ENCODE assay signal across 8 cellular contexts in the genomic region with DNA sequence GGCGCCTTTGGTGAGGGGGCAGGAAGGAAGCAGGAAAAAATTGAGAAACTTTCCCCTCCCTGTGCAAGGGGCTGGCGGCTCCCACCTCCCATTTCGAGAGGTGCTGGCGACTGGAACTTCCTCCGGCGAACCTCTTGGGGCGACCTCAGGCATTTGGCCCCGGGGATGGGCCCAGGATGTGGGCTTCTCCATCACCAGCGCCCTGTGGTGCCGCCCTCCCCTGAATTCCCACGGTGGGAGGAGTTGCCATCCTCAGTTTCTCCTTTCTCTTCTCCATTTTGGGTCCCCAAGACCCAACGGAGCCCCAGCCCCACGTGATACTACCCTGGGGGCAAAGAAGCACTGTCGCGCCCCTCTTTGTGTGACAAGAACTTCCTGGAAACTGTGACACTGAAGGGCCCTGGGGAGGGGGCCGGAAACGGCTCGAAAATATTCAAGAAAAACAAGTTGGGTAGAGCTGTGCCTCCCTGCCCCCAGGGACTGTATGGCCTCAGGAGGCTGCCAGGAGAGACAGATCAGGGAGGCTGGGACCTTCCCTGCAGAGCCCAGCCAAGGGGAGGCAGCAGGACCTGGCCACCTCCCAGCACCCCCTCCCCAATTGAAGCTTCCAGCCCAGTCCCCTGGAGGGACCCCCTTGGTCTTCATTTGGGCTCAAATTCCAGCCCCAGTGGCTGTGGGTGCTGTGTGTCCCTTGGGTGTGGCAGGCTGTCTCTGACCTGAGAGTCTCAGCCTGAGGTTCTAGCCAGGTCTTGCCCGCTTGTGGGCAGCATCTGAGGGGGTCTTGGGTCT. TPM values are rescaled to one million over a fixed set of nuclear protein-coding genes. Genes with fewer than 3 reads are reported as not detected.
DNase-seq lines count a peak whose midpoint lies in the region; ATAC-seq and TF ChIP-seq lines count a peak whose summit lies in the region.

No MANE protein-coding gene starts in this region.

- peak overlapping the region; percentile 96 for H3K27ac Mint-ChIP-seq in activated CD8-positive, alpha-beta T cell treated with anti-CD3 and anti-CD28 coated beads for 36 hours
- peak overlapping the region; percentile 86 for H3K27ac Mint-ChIP-seq in endodermal cell
- peak overlapping the region; percentile 96 for H3K27ac Mint-ChIP-seq in natural killer cell treated with Interleukin-12 subunit alpha and Interleukin-12 subunit beta and Interleukin-15 and Interleukin-18, amount 100 ng/mL, for 72 hours

- TF ChIP-seq CTCF in GM12872 (IDR thresholded peaks at IDR 0.05; ENCODE audit: insufficient read depth, low read depth, low read length) (0 out of 3 replicates have a peak, but pooled peaks have one; percentile 24), endodermal cell (conservative IDR thresholded peaks at IDR 0.05) (peak; percentile 9), foreskin keratinocyte (conservative IDR thresholded peaks at IDR 0.05) (no peak)
- no peak for TF ChIP-seq CTCF in activated CD8-positive, alpha-beta T cell treated with anti-CD3 and anti-CD28 coated beads for 36 hours (IDR thresholded peaks at IDR 0.05)

- 14 to 39% methylated on average over 7 to 19 of the region's 19 CpGs for WGBS in endodermal cell (ENCODE audit: insufficient coverage in 1 of 2, insufficient read length in 1 of 2), 2 experiments

- intact Hi-C loops in activated CD8-positive, alpha-beta T cell treated with anti-CD3 and anti-CD28 coated beads for 36 hours (cut with micrococcal nuclease) = loop anchor here (5.0 kb wide), 1 partner anchor 39 kb away; no protein-coding TSS in a partner anchor

- CTCF ChIA-PET in activated CD8-positive, alpha-beta T cell treated with anti-CD3 and anti-CD28 coated beads for 36 hours (lab: Charles Lee) = interaction anchor here (0.7 to 3.8 kb wide), 6 partner anchors 17 to 42 kb away, joined by 3 to 29 read pairs (median 6); no protein-coding TSS in a partner anchor

- H3K9ac ChIP-seq in endodermal cell (ENCODE audit: extremely low read depth, low read length, poor library complexity, severe bottlenecking) (peak overlapping the region; percentile 92), subcutaneous abdominal adipose tissue (ENCODE audit: low read length in 5 of 5) (peak overlapping the region; percentile 80 to 96 (median 89))

- ATAC-seq in activated CD8-positive, alpha-beta T cell treated with anti-CD3 and anti-CD28 coated beads for 36 hours = peak; percentile 68
- ATAC-seq in natural killer cell treated with Interleukin-12 subunit alpha and Interleukin-12 subunit beta and Interleukin-15 and Interleukin-18, amount 100 ng/mL, for 72 hours = peak; percentile 40 to 60
- ATAC-seq in foreskin keratinocyte = no peak

- H3K36me3 Mint-ChIP-seq in activated CD8-positive, alpha-beta T cell treated with anti-CD3 and anti-CD28 coated beads for 36 hours (ENCODE audit: low read depth) = peaks cover 14% of the 10 kb centered on the region
- no peaks in the 10 kb centered on the region for H3K36me3 Mint-ChIP-seq in endodermal cell (ENCODE audit: low read depth)
- H3K36me3 Mint-ChIP-seq in natural killer cell treated with Interleukin-12 subunit alpha and Interleukin-12 subunit beta and Interleukin-15 and Interleukin-18, amount 100 ng/mL, for 72 hours = no peaks in the 10 kb centered on the region

- H3K4me1 ChIP-seq in endodermal cell (ENCODE audit: control insufficient read depth, insufficient read depth, low read length) = peaks cover 14% of the 10 kb centered on the region
- H3K4me1 ChIP-seq in subcutaneous abdominal adipose tissue (ENCODE audit: control insufficient read depth in 5 of 5, insufficient read depth in 5 of 5, low read length in 5 of 5) = peaks cover 3 to 31% (median 29%) of the 10 kb centered on the region in 5 donors
- H3K4me1 ChIP-seq in foreskin keratinocyte = peaks cover 13% of the 10 kb centered on the region

- peaks cover 23% of the 10 kb centered on the region for H3K4me1 Mint-ChIP-seq in activated CD8-positive, alpha-beta T cell treated with anti-CD3 and anti-CD28 coated beads for 36 hours (ENCODE audit: low read depth)
- peaks cover 14% of the 10 kb centered on the region for H3K4me1 Mint-ChIP-seq in endodermal cell
- peaks cover 18 to 23% of the 10 kb centered on the region in 2 donors for H3K4me1 Mint-ChIP-seq in natural killer cell treated with Interleukin-12 subunit alpha and Interleukin-12 subunit beta and Interleukin-15 and Interleukin-18, amount 100 ng/mL, for 72 hours (ENCODE audit: low read depth in 2 of 2)

- H3K36me3 ChIP-seq in endodermal cell (ENCODE audit: control insufficient read depth, insufficient read depth, low read length) (no peaks in the 10 kb centered on the region), subcutaneous abdominal adipose tissue (ENCODE audit: control insufficient read depth in 5 of 5, insufficient read depth in 5 of 5, low read length in 5 of 5) (no peaks in the 10 kb centered on the region)

- peak overlapping the region; percentile 72 for H3K4me3 ChIP-seq in Jurkat, Clone E6-1 (ENCODE audit: low read length)
- peak overlapping the region; percentile 91 for H3K4me3 ChIP-seq in endodermal cell (ENCODE audit: low read length)
- peak overlapping the region; percentile 87 to 97 (median 92) for H3K4me3 ChIP-seq in subcutaneous abdominal adipose tissue (ENCODE audit: low read depth in 1 of 5, low read length in 5 of 5)

- H3K9me3 Mint-ChIP-seq in activated CD8-positive, alpha-beta T cell treated with anti-CD3 and anti-CD28 coated beads for 36 hours = no peaks in the 10 kb centered on the region
- no peaks in the 10 kb centered on the region for H3K9me3 Mint-ChIP-seq in endodermal cell
- no peaks in the 10 kb centered on the region for H3K9me3 Mint-ChIP-seq in natural killer cell treated with Interleukin-12 subunit alpha and Interleukin-12 subunit beta and Interleukin-15 and Interleukin-18, amount 100 ng/mL, for 72 hours

- peak; percentile 70 for DNase-seq in Jurkat, Clone E6-1 (ENCODE audit: low read depth, low spot score)
- peak; percentile 95 for DNase-seq in activated CD8-positive, alpha-beta T cell treated with anti-CD3 and anti-CD28 coated beads for 36 hours
- DNase-seq in endodermal cell (peak; percentile 67), occipital lobe (lab: John Stamatoyannopoulos, UW) (no peak), foreskin keratinocyte (no peak)
- peak; percentile 76 for DNase-seq in natural killer cell treated with Interleukin-12 subunit alpha and Interleukin-12 subunit beta and Interleukin-15 and Interleukin-18, amount 100 ng/mL, for 72 hours (ENCODE audit: low spot score)

- H3K27me3 ChIP-seq in endodermal cell (ENCODE audit: control insufficient read depth, insufficient read depth, low read length, poor library complexity, severe bottlenecking) (no peaks in the 10 kb centered on the region), subcutaneous abdominal adipose tissue (ENCODE audit: control insufficient read depth in 5 of 5, insufficient read depth in 4 of 5, low read length in 5 of 5) (no peaks in the 10 kb centered on the region), foreskin keratinocyte (no peaks in the 10 kb centered on the region)

- H3K4me3 Mint-ChIP-seq in activated CD8-positive, alpha-beta T cell treated with anti-CD3 and anti-CD28 coated beads for 36 hours = peak overlapping the region; percentile 96
- peak overlapping the region; percentile 73 for H3K4me3 Mint-ChIP-seq in endodermal cell
- peak overlapping the region; percentile 97 for H3K4me3 Mint-ChIP-seq in natural killer cell treated with Interleukin-12 subunit alpha and Interleukin-12 subunit beta and Interleukin-15 and Interleukin-18, amount 100 ng/mL, for 72 hours

- H3K9me3 ChIP-seq in endodermal cell (ENCODE audit: control insufficient read depth, low read length) (no peaks in the 10 kb centered on the region), subcutaneous abdominal adipose tissue (ENCODE audit: control insufficient read depth in 5 of 5, low read length in 5 of 5) (no peaks in the 10 kb centered on the region)

- POLR2A ChIA-PET in activated CD8-positive, alpha-beta T cell treated with anti-CD3 and anti-CD28 coated beads for 36 hours (lab: Charles Lee) = interaction anchor here (0.7 to 4.8 kb wide), 17 partner anchors 9 to 233 kb away, joined by 3 to 25 read pairs (median 8); a partner anchor contains a TSS

- no peaks in the 10 kb centered on the region for H3K27me3 Mint-ChIP-seq in activated CD8-positive, alpha-beta T cell treated with anti-CD3 and anti-CD28 coated beads for 36 hours
- H3K27me3 Mint-ChIP-seq in endodermal cell (ENCODE audit: insufficient read depth) = peaks cover 10% of the 10 kb centered on the region
- no peaks in the 10 kb centered on the region for H3K27me3 Mint-ChIP-seq in natural killer cell treated with Interleukin-12 subunit alpha and Interleukin-12 subunit beta and Interleukin-15 and Interleukin-18, amount 100 ng/mL, for 72 hours

- H3K27ac ChIP-seq in endodermal cell (ENCODE audit: low read depth, low read length) = peak overlapping the region; percentile 92
- peak overlapping the region; percentile 88 for H3K27ac ChIP-seq in subcutaneous abdominal adipose tissue (ENCODE audit: low read depth, low read length)
- H3K27ac ChIP-seq in foreskin keratinocyte = no peak overlapping the region

RNA-seq across cellular contexts. Expression of a gene that starts 16.2 kb away (rescaled TPM):
- not detected for polyA plus RNA-seq in Jurkat, Clone E6-1 (2012; ENCODE audit: insufficient read depth, insufficient read length)
- total RNA-seq in activated CD8-positive, alpha-beta T cell treated with anti-CD3 and anti-CD28 coated beads for 36 hours = not detected
- total RNA-seq in endodermal cell = 100 to 1,000 TPM; 132 to 146 TPM
- polyA plus RNA-seq in endodermal cell (2013, experiment 1 of 2) = 4.8 TPM
- 4.2 TPM for polyA plus RNA-seq in endodermal cell (2013, experiment 2 of 2)
- total RNA-seq in natural killer cell treated with Interleukin-12 subunit alpha and Interleukin-12 subunit beta and Interleukin-15 and Interleukin-18, amount 100 ng/mL, for 72 hours = not detected
- total RNA-seq in occipital lobe = not detected
- total RNA-seq in foreskin keratinocyte = 86.6 and 117 TPM in 2 replicates
- polyA plus RNA-seq in foreskin keratinocyte = 99.1 and 112 TPM in 2 replicates

RNA-seq across cellular contexts. Expression of a gene that starts 22.1 kb away (rescaled TPM):
- polyA plus RNA-seq in Jurkat, Clone E6-1 (2012; ENCODE audit: insufficient read depth, insufficient read length) = 45.1 TPM
- 10 to 100 TPM; 66.0 to 71.4 TPM for total RNA-seq in activated CD8-positive, alpha-beta T cell treated with anti-CD3 and anti-CD28 coated beads for 36 hours
- total RNA-seq in endodermal cell (100 to 1,000 TPM; 106 to 240 TPM), occipital lobe (25.9 TPM), foreskin keratinocyte (136 and 141 TPM in 2 replicates)
- polyA plus RNA-seq in endodermal cell (2013, experiment 1 of 2) = 160 TPM
- 130 TPM for polyA plus RNA-seq in endodermal cell (2013, experiment 2 of 2)
- 10 to 100 TPM; 63.9 to 67.9 TPM for total RNA-seq in natural killer cell treated with Interleukin-12 subunit alpha and Interleukin-12 subunit beta and Interleukin-15 and Interleukin-18, amount 100 ng/mL, for 72 hours
- 130 and 138 TPM in 2 replicates for polyA plus RNA-seq in foreskin keratinocyte

RNA-seq across cellular contexts. Expression of a gene that starts 34.5 kb away (rescaled TPM):
- 69.7 TPM for polyA plus RNA-seq in Jurkat, Clone E6-1 (2012; ENCODE audit: insufficient read depth, insufficient read length)
- total RNA-seq in activated CD8-positive, alpha-beta T cell treated with anti-CD3 and anti-CD28 coated beads for 36 hours = 10 to 100 TPM; 62.1 to 67.1 TPM
- total RNA-seq in endodermal cell (1 to 10 TPM; 3.5 to 4.6 TPM), occipital lobe (83.6 TPM), foreskin keratinocyte (6.3 and 6.8 TPM in 2 replicates)
- polyA plus RNA-seq in endodermal cell (2013, experiment 1 of 2) = 20.0 TPM
- 18.2 TPM for polyA plus RNA-seq in endodermal cell (2013, experiment 2 of 2)
- 10 to 100 TPM; 28.0 to 33.9 TPM for total RNA-seq in natural killer cell treated with Interleukin-12 subunit alpha and Interleukin-12 subunit beta and Interleukin-15 and Interleukin-18, amount 100 ng/mL, for 72 hours
- 8.2 and 10.1 TPM in 2 replicates for polyA plus RNA-seq in foreskin keratinocyte

RNA-seq across cellular contexts. Expression of a gene that starts 37.5 kb away (rescaled TPM):
- 89.3 TPM for polyA plus RNA-seq in Jurkat, Clone E6-1 (2012; ENCODE audit: insufficient read depth, insufficient read length)
- 10 to 100 TPM; 50.0 to 58.3 TPM for total RNA-seq in activated CD8-positive, alpha-beta T cell treated with anti-CD3 and anti-CD28 coated beads for 36 hours
- total RNA-seq in endodermal cell (10 to 100 TPM; 45.2 to 47.7 TPM), occipital lobe (4.1 TPM), foreskin keratinocyte (19.7 TPM in 2 replicates)
- polyA plus RNA-seq in endodermal cell (2013, experiment 1 of 2) = 29.4 TPM
- 27.3 TPM for polyA plus RNA-seq in endodermal cell (2013, experiment 2 of 2)
- total RNA-seq in natural killer cell treated with Interleukin-12 subunit alpha and Interleukin-12 subunit beta and Interleukin-15 and Interleukin-18, amount 100 ng/mL, for 72 hours = 10 to 100 TPM; 50.9 to 89.6 TPM
- polyA plus RNA-seq in foreskin keratinocyte = 20.0 and 20.1 TPM in 2 replicates

RNA-seq across cellular contexts. Expression of a gene that starts 50.9 kb away (rescaled TPM):
- polyA plus RNA-seq in Jurkat, Clone E6-1 (2012; ENCODE audit: insufficient read depth, insufficient read length) = 398 TPM
- total RNA-seq in activated CD8-positive, alpha-beta T cell treated with anti-CD3 and anti-CD28 coated beads for 36 hours = 100 to 1,000 TPM; 435 to 450 TPM
- total RNA-seq in endodermal cell = 100 to 1,000 TPM; 625 to 629 TPM
- 488 TPM for polyA plus RNA-seq in endodermal cell (2013, experiment 1 of 2)
- polyA plus RNA-seq in endodermal cell (2013, experiment 2 of 2) = 451 TPM
- total RNA-seq in natural killer cell treated with Interleukin-12 subunit alpha and Interleukin-12 subunit beta and Interleukin-15 and Interleukin-18, amount 100 ng/mL, for 72 hours = 100 to 1,000 TPM; 298 to 579 TPM
- total RNA-seq in occipital lobe = 148 TPM
- 189 and 218 TPM in 2 replicates for total RNA-seq in foreskin keratinocyte
- 137 and 162 TPM in 2 replicates for polyA plus RNA-seq in foreskin keratinocyte

Comparison
In these comparisons a context has a peak if more than half of its experiments do, and no peak if none do; other contexts are left out.
1. CTCF ChIP-seq: peak in GM12872 (single experiment) and endodermal cell (single experiment); none in activated CD8-positive, alpha-beta T cell treated with anti-CD3 and anti-CD28 coated beads for 36 hours (single experiment) and foreskin keratinocyte (single experiment).
2. DNase-seq: peak in Jurkat, Clone E6-1 (single experiment), activated CD8-positive, alpha-beta T cell treated with anti-CD3 and anti-CD28 coated beads for 36 hours (single experiment), endodermal cell (single experiment) and natural killer cell treated with Interleukin-12 subunit alpha and Interleukin-12 subunit beta and Interleukin-15 and Interleukin-18, amount 100 ng/mL, for 72 hours (single experiment); none in occipital lobe (single experiment) and foreskin keratinocyte (0 of 2).
3. RNA of a gene that starts 16.2 kb away (total RNA-seq): 132 to 146 TPM in endodermal cell and 86.6 to 117 TPM in foreskin keratinocyte; not detected in activated CD8-positive, alpha-beta T cell treated with anti-CD3 and anti-CD28 coated beads for 36 hours, not detected in natural killer cell treated with Interleukin-12 subunit alpha and Interleukin-12 subunit beta and Interleukin-15 and Interleukin-18, amount 100 ng/mL, for 72 hours and not detected in occipital lobe (single experiment); every median in the first group is over 10 times any median in the second.
4. Peak in every context shown above with its lines, with median percentiles within 50 percentile points of each other: H3K4me3 ChIP-seq, H3K27ac Mint-ChIP-seq and H3K4me3 Mint-ChIP-seq.